In genomic region chr17:79671387-79671752, GRCh38 we compare ENCODE assay signal across 1 cellular context.
TF ChIP-seq lines count a peak whose summit lies in the region.

No MANE protein-coding gene starts in this region.

TF ChIP-seq in HCT116, 20 proteins besides CTCF, POLR2A, EP300 and RAD21 (continued from another document):
- TF ChIP-seq TCF7L2 (IDR thresholded peaks at IDR 0.05; ENCODE audit: borderline replicate concordance, extremely low read depth, insufficient read depth, insufficient read length) = no peak
- TF ChIP-seq SP1 (IDR thresholded peaks at IDR 0.05; ENCODE audit: low read depth) = no peak
- TF ChIP-seq FOSL1 (IDR thresholded peaks at IDR 0.05; ENCODE audit: low read depth) = no peak
- TF ChIP-seq ATF3 (IDR thresholded peaks at IDR 0.05) = no peak
- TF ChIP-seq ZFX (IDR thresholded peaks at IDR 0.05) = no peak
- TF ChIP-seq ZNF274 (IDR thresholded peaks at IDR 0.05; ENCODE audit: low read depth, low read length) = no peak
- TF ChIP-seq SIN3A (IDR thresholded peaks at IDR 0.05; ENCODE audit: low read depth) = no peak
- TF ChIP-seq REST (IDR thresholded peaks at IDR 0.05; ENCODE audit: low read depth) = no peak
- TF ChIP-seq EZH2phosphoT487 (IDR thresholded peaks at IDR 0.05; ENCODE audit: borderline replicate concordance) = no peak
- no peak for TF ChIP-seq MAX (IDR thresholded peaks at IDR 0.05)
